Comparison of ENCODE assay signal across 24 cellular contexts in the genomic region with DNA sequence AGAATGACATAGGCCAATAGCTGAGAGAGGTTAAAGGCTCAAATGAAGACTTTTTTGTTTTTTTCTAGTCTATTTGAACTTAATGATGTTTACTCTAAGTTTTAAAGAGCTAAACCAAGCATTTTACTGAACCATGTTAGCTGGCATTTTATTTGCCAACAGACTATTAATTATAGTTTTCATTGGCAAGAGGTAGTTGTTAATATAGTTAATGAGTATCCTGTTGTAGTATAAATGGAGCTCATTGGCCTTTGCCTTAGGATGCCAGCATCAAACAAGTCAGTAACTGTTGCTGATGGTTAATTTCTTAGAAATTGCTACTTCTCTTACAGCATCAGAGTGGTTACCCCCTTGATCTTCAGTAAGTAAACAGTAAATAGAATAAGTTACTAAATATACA.
"Had no signal": no experiment of that assay in that cellular context is flagged by ENCODE, and none has a peak within 500 bp of the region (broad histone marks: within the 10 kb centered on the region; RNA-seq: fewer than 3 reads in every experiment).

No MANE protein-coding gene starts in this region.

- H3K4me1 Mint-ChIP-seq: brain; neural crest cell; stimulated activated naive CD8-positive, alpha-beta T cell treated with anti-CD3 and anti-CD28 coated beads, Interleukin-15, amount 100 ng/mL, for 72 hours had no signal

- H3K4me3 Mint-ChIP-seq: activated CD4-positive, alpha-beta T cell treated with anti-CD3 and anti-CD28 coated beads, Interleukin-2, amount 10 ng/mL, durations not matched to agents 24 days and 14 days; activated CD8-positive, alpha-beta T cell treated with anti-CD3 and anti-CD28 coated beads for 36 hours; activated naive CD4-positive, alpha-beta T cell treated with anti-CD3 and anti-CD28 coated beads for 36 hours; brain; neural crest cell; stimulated activated naive CD8-positive, alpha-beta T cell treated with anti-CD3 and anti-CD28 coated beads, Interleukin-15, amount 100 ng/mL, for 72 hours had no signal

- H3K27ac Mint-ChIP-seq: activated CD4-positive, alpha-beta T cell treated with anti-CD3 and anti-CD28 coated beads, Interleukin-2, amount 10 ng/mL, durations not matched to agents 24 days and 14 days; activated CD8-positive, alpha-beta T cell treated with anti-CD3 and anti-CD28 coated beads for 36 hours; activated naive CD4-positive, alpha-beta T cell treated with anti-CD3 and anti-CD28 coated beads for 36 hours; activated T-helper 2 cell treated with anti-CD3 and anti-CD28 coated beads, Interferon-gamma antibody, Interleukin-2, Interleukin-4, amounts not matched to agents 10 μg/mL and 5 μg/mL and 100 μg/mL, durations not matched to agents 14 hours and 24 hours and 36 hours; brain; stimulated activated naive CD8-positive, alpha-beta T cell treated with anti-CD3 and anti-CD28 coated beads, Interleukin-15, amount 100 ng/mL, for 72 hours had no signal

- H3K9me3 ChIP-seq: left lung, right lobe of liver, suprapubic skin, transverse colon, uterus had no signal

- H3K36me3 Mint-ChIP-seq: brain had no signal

- H3K4me1 ChIP-seq: left lung, suprapubic skin, transverse colon, uterus had no signal

- H3K36me3 ChIP-seq: left lung, right lobe of liver, suprapubic skin, transverse colon, uterus had no signal

- H3K4me3 ChIP-seq: coronary artery, left lung, right lobe of liver, suprapubic skin, transverse colon, uterus had no signal

- FAIRE-seq: endometrium, frontal cortex, small intestine had no signal

- H3K27me3 Mint-ChIP-seq: activated CD4-positive, alpha-beta T cell treated with anti-CD3 and anti-CD28 coated beads, Interleukin-2, amount 10 ng/mL, durations not matched to agents 24 days and 14 days; activated CD8-positive, alpha-beta T cell treated with anti-CD3 and anti-CD28 coated beads for 36 hours; stimulated activated naive CD8-positive, alpha-beta T cell treated with anti-CD3 and anti-CD28 coated beads, Interleukin-15, amount 100 ng/mL, for 72 hours had no signal

- H3K27ac ChIP-seq: coronary artery, left lung, right lobe of liver, suprapubic skin, transverse colon, uterus had no signal

- H3K9me3 Mint-ChIP-seq: activated CD8-positive, alpha-beta T cell treated with anti-CD3 and anti-CD28 coated beads for 36 hours had no signal

- H3K27me3 ChIP-seq: left lung, right lobe of liver, suprapubic skin, transverse colon, uterus had no signal

- DNase-seq: activated CD4-positive, alpha-beta T cell treated with anti-CD3 and anti-CD28 coated beads, Interleukin-2, amount 10 ng/mL, durations not matched to agents 24 days and 14 days; activated CD4-positive, CD25-positive, alpha-beta regulatory T cell; activated naive CD4-positive, alpha-beta T cell treated with anti-CD3 and anti-CD28 coated beads for 36 hours; activated T-cell treated with anti-CD3 and anti-CD28 coated beads, Interleukin-2, amount 50 U/mL, for 1 hour; central memory CD4-positive, alpha-beta T cell; hypothalamus; islet precursor cell; left lung; midbrain; right lobe of liver; small intestine; stimulated activated CD4-positive, alpha-beta T cell treated with anti-CD3 and anti-CD28 coated beads, Interleukin-15, amount 100 ng/mL, for 24 hours; stimulated activated CD4-positive, alpha-beta T cell treated with anti-CD3 and anti-CD28 coated beads, Interleukin-2, amount 100 ng/mL, for 48 hours; stimulated activated naive CD8-positive, alpha-beta T cell treated with anti-CD3 and anti-CD28 coated beads, Interleukin-15, amount 100 ng/mL, for 72 hours; transverse colon; uterus had no signal
